Comparison of ENCODE assay signal across 14 cellular contexts in the genomic region with DNA sequence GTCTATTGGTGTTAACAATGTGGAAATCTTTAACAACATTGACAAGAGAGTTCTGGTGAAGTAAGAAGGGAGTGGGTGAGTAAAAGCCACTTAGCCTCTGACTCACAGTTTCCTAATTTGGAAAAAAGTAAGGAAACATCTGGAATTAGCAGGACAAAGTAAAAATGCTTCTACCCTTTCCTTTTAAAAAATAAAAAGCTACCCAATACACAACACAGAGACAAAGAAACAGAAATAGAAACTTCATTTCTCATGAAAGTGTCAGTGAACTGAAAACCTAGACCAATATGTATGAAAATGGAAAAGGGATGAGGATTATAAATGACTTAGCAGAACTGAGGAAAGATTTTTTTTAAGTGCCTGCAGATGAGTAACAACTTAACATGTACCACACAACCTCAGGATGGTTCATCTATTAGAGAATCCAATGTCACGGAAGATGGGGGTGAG.
DNase-seq lines count a peak whose midpoint lies in the region; ATAC-seq and TF ChIP-seq lines count a peak whose summit lies in the region.
"Had no signal": no experiment of that assay in that cellular context is flagged by ENCODE, and none has a peak within 500 bp of the region (broad histone marks: within the 10 kb centered on the region; RNA-seq: fewer than 3 reads in every experiment).

No MANE protein-coding gene starts in this region.

- no peak for TF ChIP-seq POLR2A in heart left ventricle (IDR thresholded peaks at IDR 0.05)

- no peaks in the 10 kb centered on the region for H3K9me3 ChIP-seq in ascending aorta
- H3K9me3 ChIP-seq in heart left ventricle, result no peaks in the 10 kb centered on the region
- H3K9me3 ChIP-seq: ovary, SJCRH30 had no signal

- CTCF ChIA-PET in BJ (lab: Yijun Ruan, JAX), result interaction anchor here (0.6 to 1.5 kb wide), 4 partner anchors 20 to 337 kb away, joined by 3 to 7 read pairs (median 4); no protein-coding TSS in a partner anchor

- H3K36me3 ChIP-seq in BJ (ENCODE audit: control insufficient read depth, insufficient read depth, low read length) (no peaks in the 10 kb centered on the region), ascending aorta (no peaks in the 10 kb centered on the region), heart left ventricle (no peaks in the 10 kb centered on the region)
- H3K36me3 ChIP-seq: ovary, SJCRH30, WERI-Rb-1 had no signal

- no peak overlapping the region for H3K4me3 ChIP-seq in BJ (ENCODE audit: low read depth, low read length)
- H3K4me3 ChIP-seq in ascending aorta, result no peak overlapping the region
- no peak overlapping the region for H3K4me3 ChIP-seq in heart left ventricle
- H3K4me3 ChIP-seq: ovary, SJCRH30 had no signal

- ATAC-seq in GM21529 (IDR thresholded peaks at IDR 0.05; ENCODE audit: unreplicated experiment), result peak; percentile 52
- ATAC-seq in heart left ventricle, result peak in 3 of 4 donors; percentile 56 to 84 (median 78)
- ATAC-seq in HG02759 (IDR thresholded peaks at IDR 0.05; ENCODE audit: unreplicated experiment), result no peak
- ATAC-seq: effector memory CD8-positive, alpha-beta T cell had no signal

- WGBS in heart left ventricle, 4 donors, result 57 to 80% (median 78%) methylated on average over 1 of the region's 1 CpG

- H3K27me3 ChIP-seq in BJ (ENCODE audit: control insufficient read depth, insufficient read depth, low read length), result no peaks in the 10 kb centered on the region
- no peaks in the 10 kb centered on the region for H3K27me3 ChIP-seq in ascending aorta
- H3K27me3 ChIP-seq in heart left ventricle, result no peaks in the 10 kb centered on the region
- H3K27me3 ChIP-seq: ovary, SJCRH30 had no signal

- intact Hi-C loops in ascending aorta (cut with DNase I), result no loop called here
- intact Hi-C loops in heart left ventricle (cut with DNase I), result loop anchor here in 1 of 10 donors (10.0 kb wide), 1 partner anchor 105 kb away; no protein-coding TSS in a partner anchor

- H3K4me1 ChIP-seq in ascending aorta, result peaks cover 0 to 14% of the 10 kb centered on the region in 2 donors
- H3K4me1 ChIP-seq in heart left ventricle, result peaks cover 0 to 40% (median under 1%) of the 10 kb centered on the region in 12 donors
- H3K4me1 ChIP-seq: SJCRH30 had no signal

- no peak for TF ChIP-seq CTCF in BJ (IDR thresholded peaks at IDR 0.05; ENCODE audit: insufficient read depth, low read depth, low read length)
- no peak for TF ChIP-seq CTCF in ascending aorta (IDR thresholded peaks at IDR 0.05)
- TF ChIP-seq CTCF in heart left ventricle (IDR thresholded peaks at IDR 0.05), result no peak

- H3K27ac ChIP-seq in ascending aorta (peak overlapping the region; percentile 14 to 29), heart left ventricle (peak overlapping the region in 10 of 12 donors; percentile 4 to 72 (median 56))
- H3K27ac ChIP-seq: ovary, SJCRH30, WERI-Rb-1 had no signal

- peak; percentile 49 for DNase-seq in BJ (ENCODE audit: low read depth)
- no peak for DNase-seq in ascending aorta (ENCODE audit: low spot score in 2 of 2)
- no peak for DNase-seq in heart left ventricle
- no peak for DNase-seq in Ammon's horn (ENCODE audit: low spot score)
- no peak for DNase-seq in NCI-H2029 treated with DMSO at 0.1 percent for 48 hours (lab: John Stamatoyannopoulos, UW)
- no peak for DNase-seq in NCI-H345 treated with DMSO at 0.1 percent for 48 hours (lab: John Stamatoyannopoulos, UW; ENCODE audit: unreplicated experiment)
- DNase-seq: effector memory CD8-positive, alpha-beta T cell; NCI-H526; ovary; SJCRH30; stimulated activated CD4-positive, alpha-beta T cell treated with anti-CD3 and anti-CD28 coated beads, Interleukin-1b, Interleukin-23, amount 100 ng/mL, for 48 hours; WERI-Rb-1 had no signal

- POLR2A ChIA-PET in BJ (lab: Charles Lee), result no interaction called here
